8 cellular contexts compared by ENCODE assay signal in the genomic region with DNA sequence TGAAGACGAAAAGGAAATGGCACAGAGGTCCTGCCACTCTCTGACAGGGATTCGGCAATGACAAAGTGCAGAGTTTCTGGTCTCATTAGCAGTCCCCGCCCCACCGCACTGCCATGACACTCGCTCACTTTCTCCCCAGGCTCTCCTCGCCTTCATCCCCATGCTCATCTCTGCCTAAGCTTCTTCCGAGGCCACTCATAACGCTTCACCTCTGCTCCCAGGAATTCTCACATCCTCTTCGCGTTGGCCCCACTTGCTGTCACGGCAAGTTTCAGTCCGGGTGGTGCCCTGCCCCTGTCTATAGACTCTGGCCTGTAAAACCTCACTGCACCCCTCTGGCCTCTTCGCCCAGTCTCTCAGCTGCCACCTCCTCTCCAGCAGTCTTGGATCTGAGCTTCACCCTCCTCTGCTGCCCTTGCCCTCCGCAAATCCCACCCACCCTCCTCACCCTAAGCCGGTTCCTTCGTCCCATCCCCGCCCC. TPM values are rescaled to one million over a fixed set of nuclear protein-coding genes. Genes with fewer than 3 reads are reported as not detected.
DNase-seq lines count a peak whose midpoint lies in the region; ATAC-seq, FAIRE-seq and TF ChIP-seq lines count a peak whose summit lies in the region.

No MANE protein-coding gene starts in this region.

- no peaks in the 10 kb centered on the region for H3K27me3 ChIP-seq in K562 (ENCODE audit: control insufficient read depth in 2 of 2, insufficient read depth in 2 of 2, low read length in 2 of 2)

- H3K4me1 ChIP-seq in K562 (replicated peaks in 1 of 2; ENCODE audit: control insufficient read depth in 2 of 2, insufficient read depth in 2 of 2, low read length in 2 of 2): peaks cover 24 to 28% of the 10 kb centered on the region in 2 experiments

- peak overlapping the region; percentile 81 for H2AFZ ChIP-seq in K562 (ENCODE audit: low read depth, low read length)

- no peak for FAIRE-seq in K562 (lab: Jason Lieb, UNC)

- peak overlapping the region; percentile 67 to 95; a peak in 3 of 4 replicates for H3K9ac ChIP-seq in K562 (ENCODE audit: insufficient read depth in 1 of 2, low read depth in 2 of 2, low read length in 2 of 2)

- POLR2A ChIA-PET in K562 (lab: Yijun Ruan, JAX): interaction anchor here (1.0 to 1.6 kb wide), 2 partner anchors 9 to 13 kb away, joined by 3 to 6 read pairs; no protein-coding TSS in a partner anchor

- H3K27ac ChIP-seq in K562 (ENCODE audit: extremely low read depth, low read depth, low read length): peak overlapping the region; percentile 68

- H4K20me1 ChIP-seq in K562 (replicated peaks; ENCODE audit: control insufficient read depth, insufficient read depth, low read length): no peaks in the 10 kb centered on the region

- ATAC-seq in GM21529 (IDR thresholded peaks at IDR 0.05; ENCODE audit: unreplicated experiment) (peak; percentile 21), K562 (peak; percentile 15), GM18511 (IDR thresholded peaks at IDR 0.05; ENCODE audit: unreplicated experiment) (no peak)

- no peaks in the 10 kb centered on the region for H3K9me1 ChIP-seq in K562 (ENCODE audit: control insufficient read depth, insufficient read depth, low read length)

- in situ Hi-C loops in K562 (cut with MboI): no loop called here

- peak; percentile 19 for DNase-seq in AG08395 (ENCODE audit: low spot score)
- DNase-seq in SW480 (ENCODE audit: low spot score): peak; percentile 56
- DNase-seq in K562 (ENCODE audit: extremely low read depth in 1 of 4, low spot score in 3 of 4): peak in 3 of 4 experiments; percentile 29 to 49 (median 44)
- peak; percentile 46 for DNase-seq in iPS-NIHi7 (ENCODE audit: extremely low spot score)
- DNase-seq in stimulated activated CD4-positive, alpha-beta T cell treated with anti-CD3 and anti-CD28 coated beads, Interleukin-15, amount 100 ng/mL, for 24 hours: peak; percentile 76
- no peak for DNase-seq in NCI-H1436 (lab: John Stamatoyannopoulos, UW)

- H3K4me3 ChIP-seq in K562: peak overlapping the region; percentile 90

- 3% methylated on average over 16 of the region's 17 CpGs for whole genome bisulfite sequencing in K562 (ENCODE audit: insufficient coverage, low coverage, missing lambda C conversion rate)

- peak overlapping the region; percentile 94 for H3K4me2 ChIP-seq in K562 (ENCODE audit: insufficient read depth, low read length)

- TF ChIP-seq EP300 in K562 (IDR thresholded peaks at IDR 0.05; ENCODE audit: low read length): no peak

- no peak for TF ChIP-seq POLR2A in K562 (conservative IDR thresholded peaks at IDR 0.05)

- peaks cover 55% of the 10 kb centered on the region for H3K79me2 ChIP-seq in K562 (ENCODE audit: control insufficient read depth, insufficient read depth, low read length)

- TF ChIP-seq CTCF in K562 (IDR thresholded peaks at IDR 0.05 in 2 of 3, conservative IDR thresholded peaks at IDR 0.05 in 1 of 3; ENCODE audit: insufficient read depth in 2 of 3, low read depth in 1 of 3, low read length in 3 of 3): no peak

- H3K36me3 ChIP-seq in K562 (ENCODE audit: control insufficient read depth, insufficient read depth, low read length): peaks cover 9% of the 10 kb centered on the region; the same call in 1 of the 3 replicates

- CTCF ChIA-PET in K562 (lab: Yijun Ruan, JAX; ENCODE audit: low intra/inter-chr PET ratio): no interaction called here

- H3K9me3 ChIP-seq in K562 (replicated peaks; ENCODE audit: control insufficient read depth, insufficient read depth, low read depth, low read length): no peaks in the 10 kb centered on the region

- intact Hi-C loops in K562 (cut with micrococcal nuclease): loop anchor here (10.0 kb wide), 1 partner anchor 219 kb away; a partner anchor contains a TSS

- BruUV-seq in K562 (replicated peaks; lab: Mats Ljungman, UMichigan): no TSS peak

- no peak for TF ChIP-seq RAD21 in K562 (CRISPR knock-in tag; conservative IDR thresholded peaks at IDR 0.05 in 1 of 2, IDR thresholded peaks at IDR 0.05 in 1 of 2)

TF ChIP-seq in K562, 482 proteins besides CTCF, POLR2A, EP300 and RAD21 (continues in another document):
- no peak for TF ChIP-seq CC2D1A (IDR thresholded peaks at IDR 0.05)
- no peak for TF ChIP-seq ZBTB7A (IDR thresholded peaks at IDR 0.05; ENCODE audit: borderline replicate concordance, control insufficient read depth, low read depth, low read length)
- peak; percentile 81 for TF ChIP-seq SAP30 (IDR thresholded peaks at IDR 0.05; ENCODE audit: borderline replicate concordance, insufficient read depth, low read depth, low read length, poor library complexity, severe bottlenecking)
- 0 out of 2 replicates have a peak, but pooled peaks have one; percentile 8 for TF ChIP-seq ZNF431 (CRISPR knock-in tag; IDR thresholded peaks at IDR 0.05)
- TF ChIP-seq, protein P1, sequence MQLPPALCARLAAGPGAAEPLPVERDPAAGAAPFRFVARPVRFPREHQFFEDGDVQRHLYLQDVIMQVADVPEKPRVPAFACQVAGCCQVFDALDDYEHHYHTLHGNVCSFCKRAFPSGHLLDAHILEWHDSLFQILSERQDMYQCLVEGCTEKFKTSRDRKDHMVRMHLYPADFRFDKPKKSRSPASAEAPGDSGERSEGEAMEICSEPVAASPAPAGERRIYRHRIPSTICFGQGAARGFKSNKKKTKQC (CRISPR knock-in tag; IDR thresholded peaks at IDR 0.05): peak; percentile 16; the same call in 1 of the 2 replicates

RNA-seq across cellular contexts. Expression of a gene that starts 0.7 kb away (rescaled TPM):
- 71.3 and 88.5 TPM in 2 replicates for total RNA-seq in K562 (2011; cell fraction: chromatin; rRNA removed; ENCODE audit: low replicate concordance)
- total RNA-seq in K562 (2011; cell fraction: nucleolus; rRNA removed): 44.5 and 49.2 TPM in 2 replicates
- 48.2 and 50.5 TPM in 2 replicates for total RNA-seq in K562 (2011; cell fraction: nucleoplasm; rRNA removed)
- total RNA-seq in K562 (2014; rRNA removed) (12.8 and 17.5 TPM in 2 replicates), K562 (2014; rRNA removed; fragmentation: Illumina TruSeq; extraction: Trizol) (7.9 and 8.7 TPM in 2 replicates), K562 (2015; rRNA removed; fragmentation: Illumina TruSeq; extraction: Trizol) (9.3 and 10.0 TPM in 2 replicates), K562 (2021) (24.0 and 24.4 TPM in 2 replicates)
- polyA plus RNA-seq in K562 (2011; rRNA removed) (13.4 and 20.8 TPM in 2 replicates), K562 (2014; fragmentation: Illumina TruSeq; extraction: Trizol) (13.4 and 14.2 TPM in 2 replicates), K562 (2014; fragmentation: Nextera tagmentation; extraction: Ambion mirVana) (1 to 10 TPM; 8.4 to 9.3 TPM), K562 (2014; rRNA removed) (11.8 and 11.9 TPM in 2 replicates)
- 12.4 and 14.0 TPM in 2 replicates for polyA plus RNA-seq in K562 (2011; cell fraction: cytosol; rRNA removed)
- polyA plus RNA-seq in K562 (2011; cell fraction: nucleus; rRNA removed): 29.7 and 37.4 TPM in 2 replicates
- 12.3 and 12.8 TPM in 2 replicates for polyA plus RNA-seq in K562 (2012)
- polyA minus RNA-seq in K562 (2011; rRNA and poly(A)+ RNA removed): 21.3 and 23.2 TPM in 2 replicates
- polyA minus RNA-seq in K562 (2011; cell fraction: cytosol; rRNA and poly(A)+ RNA removed): 15.6 and 20.1 TPM in 2 replicates
- 18.7 and 27.2 TPM in 2 replicates for polyA minus RNA-seq in K562 (2011; cell fraction: nucleus; rRNA and poly(A)+ RNA removed)

RNA-seq across cellular contexts. Expression of a gene that starts 13.6 kb away (rescaled TPM):
- 9.2 and 23.4 TPM in 2 replicates for total RNA-seq in K562 (2011; cell fraction: chromatin; rRNA removed; ENCODE audit: low replicate concordance)
- total RNA-seq in K562 (2011; cell fraction: nucleolus; rRNA removed): 6.2 and 7.2 TPM in 2 replicates
- total RNA-seq in K562 (2011; cell fraction: nucleoplasm; rRNA removed): 13.4 and 20.8 TPM in 2 replicates
- total RNA-seq in K562 (2014; rRNA removed) (105 and 106 TPM in 2 replicates), K562 (2014; rRNA removed; fragmentation: Illumina TruSeq; extraction: Trizol) (82.1 and 94.8 TPM in 2 replicates), K562 (2015; rRNA removed; fragmentation: Illumina TruSeq; extraction: Trizol) (67.5 and 77.6 TPM in 2 replicates), K562 (2021) (76.3 and 83.8 TPM in 2 replicates)
- polyA plus RNA-seq in K562 (2011; rRNA removed) (53.4 and 64.9 TPM in 2 replicates), K562 (2014; fragmentation: Illumina TruSeq; extraction: Trizol) (72.1 and 87.6 TPM in 2 replicates), K562 (2014; fragmentation: Nextera tagmentation; extraction: Ambion mirVana) (10 to 100 TPM; 35.7 to 47.5 TPM), K562 (2014; rRNA removed) (47.2 and 48.9 TPM in 2 replicates)
- polyA plus RNA-seq in K562 (2011; cell fraction: cytosol; rRNA removed): 11.2 and 17.6 TPM in 2 replicates
- polyA plus RNA-seq in K562 (2011; cell fraction: nucleus; rRNA removed): 8.3 and 15.6 TPM in 2 replicates
- 47.8 and 58.7 TPM in 2 replicates for polyA plus RNA-seq in K562 (2012)
- polyA minus RNA-seq in K562 (2011; rRNA and poly(A)+ RNA removed): 80.8 and 120 TPM in 2 replicates
- 29.3 and 41.4 TPM in 2 replicates for polyA minus RNA-seq in K562 (2011; cell fraction: cytosol; rRNA and poly(A)+ RNA removed)
- polyA minus RNA-seq in K562 (2011; cell fraction: nucleus; rRNA and poly(A)+ RNA removed): 5.9 and 10.3 TPM in 2 replicates

RNA-seq across cellular contexts. Expression of a gene that starts 55.0 kb away (rescaled TPM):
- 161 and 276 TPM in 2 replicates for total RNA-seq in K562 (2011; cell fraction: chromatin; rRNA removed; ENCODE audit: low replicate concordance)
- 65.2 and 96.1 TPM in 2 replicates for total RNA-seq in K562 (2011; cell fraction: nucleolus; rRNA removed)
- 143 and 236 TPM in 2 replicates for total RNA-seq in K562 (2011; cell fraction: nucleoplasm; rRNA removed)
- total RNA-seq in K562 (2014; rRNA removed) (39.0 and 40.6 TPM in 2 replicates), K562 (2014; rRNA removed; fragmentation: Illumina TruSeq; extraction: Trizol) (26.6 and 33.1 TPM in 2 replicates), K562 (2015; rRNA removed; fragmentation: Illumina TruSeq; extraction: Trizol) (32.6 and 33.7 TPM in 2 replicates), K562 (2021) (28.6 and 29.2 TPM in 2 replicates)
- polyA plus RNA-seq in K562 (2011; rRNA removed) (75.3 and 78.4 TPM in 2 replicates), K562 (2014; fragmentation: Illumina TruSeq; extraction: Trizol) (55.1 and 56.8 TPM in 2 replicates), K562 (2014; fragmentation: Nextera tagmentation; extraction: Ambion mirVana) (1 to 10 TPM; 4.6 to 5.4 TPM), K562 (2014; rRNA removed) (30.3 and 112 TPM in 2 replicates)
- 32.3 and 52.2 TPM in 2 replicates for polyA plus RNA-seq in K562 (2011; cell fraction: cytosol; rRNA removed)
- polyA plus RNA-seq in K562 (2011; cell fraction: nucleus; rRNA removed): 110 and 115 TPM in 2 replicates
- polyA plus RNA-seq in K562 (2012): 16.3 and 17.8 TPM in 2 replicates
- 132 and 162 TPM in 2 replicates for polyA minus RNA-seq in K562 (2011; rRNA and poly(A)+ RNA removed)
- 27.7 and 35.1 TPM in 2 replicates for polyA minus RNA-seq in K562 (2011; cell fraction: cytosol; rRNA and poly(A)+ RNA removed)
- 33.9 and 66.8 TPM in 2 replicates for polyA minus RNA-seq in K562 (2011; cell fraction: nucleus; rRNA and poly(A)+ RNA removed)
